ENCODE assay signal across 8 cellular contexts in the genomic region with DNA sequence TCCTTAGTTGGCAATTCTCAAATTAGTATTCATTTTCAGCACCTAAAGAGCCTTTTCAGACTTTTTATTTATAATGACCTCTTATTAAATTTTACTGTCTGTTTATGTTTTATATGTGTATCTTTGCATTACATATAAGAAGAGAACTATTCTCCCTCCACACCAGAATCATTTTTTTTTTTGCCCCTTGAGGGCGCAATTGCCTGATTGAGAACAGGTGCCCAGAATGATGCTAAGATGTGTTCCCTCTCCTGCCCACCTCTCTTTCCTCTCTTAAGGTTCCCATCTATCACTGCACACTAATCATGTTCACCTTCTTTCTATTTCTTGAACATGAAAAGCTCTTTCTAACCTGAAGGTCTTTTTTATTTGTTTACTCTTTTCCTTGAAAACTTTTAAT. TPM values are rescaled to one million over a fixed set of nuclear protein-coding genes. Genes with fewer than 3 reads are reported as not detected.
A peak's percentile ranks its signal among the peaks of the same experiment; 100 is the strongest.
DNase-seq lines count a peak whose midpoint lies in the region; ATAC-seq, FAIRE-seq and TF ChIP-seq lines count a peak whose summit lies in the region.

No MANE protein-coding gene starts in this region.

- TF ChIP-seq POLR2A in uterus (IDR thresholded peaks at IDR 0.05): no peak

- no peak overlapping the region for H3K9ac ChIP-seq in endodermal cell (ENCODE audit: extremely low read depth, low read length, poor library complexity, severe bottlenecking)

- ATAC-seq in GM19395 (IDR thresholded peaks at IDR 0.05; ENCODE audit: unreplicated experiment) (peak; percentile 77), GM19455 (IDR thresholded peaks at IDR 0.05; ENCODE audit: unreplicated experiment) (no peak)

- no peak overlapping the region for H3K27ac Mint-ChIP-seq in endodermal cell
- H3K27ac Mint-ChIP-seq in activated naive CD8-positive, alpha-beta T cell treated with anti-CD3 and anti-CD28 coated beads for 36 hours: no peak overlapping the region

- H3K4me1 ChIP-seq in endodermal cell (ENCODE audit: control insufficient read depth, insufficient read depth, low read length): no peaks in the 10 kb centered on the region
- H3K4me1 ChIP-seq in uterus: no peaks in the 10 kb centered on the region

- TF ChIP-seq CTCF in D721Med (IDR thresholded peaks at IDR 0.05; ENCODE audit: insufficient read depth, missing control alignments) (peak; percentile 75), endodermal cell (conservative IDR thresholded peaks at IDR 0.05) (peak; percentile 76), uterus (IDR thresholded peaks at IDR 0.05) (no peak)

- H3K9me3 Mint-ChIP-seq in endodermal cell: no peaks in the 10 kb centered on the region
- H3K9me3 Mint-ChIP-seq in activated naive CD8-positive, alpha-beta T cell treated with anti-CD3 and anti-CD28 coated beads for 36 hours: no peaks in the 10 kb centered on the region

- no peak overlapping the region for H3K4me3 Mint-ChIP-seq in endodermal cell
- H3K4me3 Mint-ChIP-seq in activated naive CD8-positive, alpha-beta T cell treated with anti-CD3 and anti-CD28 coated beads for 36 hours: no peak overlapping the region

- H3K27ac ChIP-seq in endodermal cell (ENCODE audit: low read depth, low read length): no peak overlapping the region
- H3K27ac ChIP-seq in uterus: no peak overlapping the region

- WGBS in endodermal cell (ENCODE audit: insufficient coverage in 1 of 2, insufficient read length in 1 of 2), 2 experiments: 25% methylated on average over 1 of the region's 1 CpG; no CpG with 5 or more reads in 1 of the 2 experiments

- no peaks in the 10 kb centered on the region for H3K27me3 ChIP-seq in endodermal cell (ENCODE audit: control insufficient read depth, insufficient read depth, low read length, poor library complexity, severe bottlenecking)
- no peaks in the 10 kb centered on the region for H3K27me3 ChIP-seq in uterus

- no peaks in the 10 kb centered on the region for H3K27me3 Mint-ChIP-seq in endodermal cell (ENCODE audit: insufficient read depth)
- no peaks in the 10 kb centered on the region for H3K27me3 Mint-ChIP-seq in activated naive CD8-positive, alpha-beta T cell treated with anti-CD3 and anti-CD28 coated beads for 36 hours

- intact Hi-C loops in uterus (cut with DNase I; ENCODE audit: low total_unique reads): no loop called here

- H3K36me3 Mint-ChIP-seq in endodermal cell (ENCODE audit: low read depth): peaks cover 2% of the 10 kb centered on the region
- H3K36me3 Mint-ChIP-seq in activated naive CD8-positive, alpha-beta T cell treated with anti-CD3 and anti-CD28 coated beads for 36 hours: no peaks in the 10 kb centered on the region

- H3K4me3 ChIP-seq in endodermal cell (ENCODE audit: low read length) (no peak overlapping the region), uterus (no peak overlapping the region)

- peak; percentile 25 for DNase-seq in D721Med (ENCODE audit: insufficient read length, low spot score)
- DNase-seq in NCI-H1436 (lab: John Stamatoyannopoulos, UW): peak; percentile 29
- peak; percentile 71 for DNase-seq in endodermal cell
- no peak for DNase-seq in GOT3 (lab: John Stamatoyannopoulos, UW)
- DNase-seq in activated naive CD8-positive, alpha-beta T cell treated with anti-CD3 and anti-CD28 coated beads for 36 hours: no peak
- no peak for DNase-seq in uterus

- no peaks in the 10 kb centered on the region for H3K36me3 ChIP-seq in endodermal cell (ENCODE audit: control insufficient read depth, insufficient read depth, low read length)
- H3K36me3 ChIP-seq in uterus: no peaks in the 10 kb centered on the region

- H3K4me1 Mint-ChIP-seq in endodermal cell: peaks cover 15% of the 10 kb centered on the region
- H3K4me1 Mint-ChIP-seq in activated naive CD8-positive, alpha-beta T cell treated with anti-CD3 and anti-CD28 coated beads for 36 hours: no peaks in the 10 kb centered on the region

- FAIRE-seq in D721Med (lab: Jason Lieb, UNC): peak; percentile 81

- H3K9me3 ChIP-seq in endodermal cell (ENCODE audit: control insufficient read depth, low read length): no peaks in the 10 kb centered on the region
- no peaks in the 10 kb centered on the region for H3K9me3 ChIP-seq in uterus

RNA-seq across cellular contexts. Expression of a gene that starts 44.2 kb away (rescaled TPM):
- total RNA-seq in endodermal cell (not detected), uterus (not detected)
- not detected for polyA plus RNA-seq in endodermal cell (2013, experiment 1 of 2)
- not detected for polyA plus RNA-seq in endodermal cell (2013, experiment 2 of 2)
- total RNA-seq in activated naive CD8-positive, alpha-beta T cell treated with anti-CD3 and anti-CD28 coated beads for 36 hours: not detected

RNA-seq across cellular contexts. Expression of a gene that starts 44.9 kb away (rescaled TPM):
- total RNA-seq in endodermal cell (under 1 TPM in 1 of 2 donors, not detected in 1; 0.11 TPM), uterus (under 1 TPM in 2 of 4 donors, not detected in 2; 0.09 to 0.41 TPM)
- not detected for polyA plus RNA-seq in endodermal cell (2013, experiment 1 of 2)
- polyA plus RNA-seq in endodermal cell (2013, experiment 2 of 2): not detected
- total RNA-seq in activated naive CD8-positive, alpha-beta T cell treated with anti-CD3 and anti-CD28 coated beads for 36 hours: not detected

Comparison
In these comparisons a context has a peak if more than half of its experiments do, and no peak if none do; other contexts are left out.
1. DNase-seq: peak in D721Med (single experiment), NCI-H1436 (single experiment) and endodermal cell (single experiment); none in GOT3 (single experiment), activated naive CD8-positive, alpha-beta T cell treated with anti-CD3 and anti-CD28 coated beads for 36 hours (single experiment) and uterus (0 of 2).
2. CTCF ChIP-seq: peak in D721Med (single experiment) and endodermal cell (single experiment); none in uterus (0 of 4).